In the genomic region with DNA sequence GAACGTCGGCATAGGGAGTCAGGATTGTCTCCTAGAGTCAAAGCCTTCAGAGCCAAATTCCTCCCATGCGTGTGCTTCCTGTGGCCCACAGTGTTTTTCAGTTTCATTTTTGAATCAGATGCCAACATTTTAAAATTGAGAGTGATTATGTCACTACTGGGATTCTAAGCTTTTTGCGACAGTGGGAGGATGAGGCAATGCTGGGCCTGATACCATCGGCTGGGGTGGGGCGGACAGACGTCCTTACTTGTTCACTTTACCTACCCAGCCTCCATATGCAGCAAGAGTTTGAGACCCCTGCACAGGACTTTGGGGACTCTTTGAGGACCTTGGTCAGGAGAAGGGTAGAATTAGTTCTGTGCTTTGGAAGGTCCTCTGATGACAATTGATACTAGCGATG, we compare ENCODE assay signal across 21 cellular contexts. TPM values are rescaled to one million over a fixed set of nuclear protein-coding genes. Genes with fewer than 3 reads are reported as not detected.
A peak's percentile ranks its signal among the peaks of the same experiment; 100 is the strongest.
DNase-seq lines count a peak whose midpoint lies in the region; ATAC-seq and TF ChIP-seq lines count a peak whose summit lies in the region.
"Had no signal": no experiment of that assay in that cellular context is flagged by ENCODE, and none has a peak within 500 bp of the region (broad histone marks: within the 10 kb centered on the region; RNA-seq: fewer than 3 reads in every experiment).

No MANE protein-coding gene starts in this region.

- peaks cover 15% of the 10 kb centered on the region for H3K36me3 Mint-ChIP-seq in WTC11
- H3K36me3 Mint-ChIP-seq: CD8-positive, alpha-beta T cell; natural killer cell treated with Interleukin-12 subunit alpha and Interleukin-12 subunit beta and Interleukin-15 and Interleukin-18, amount 100 ng/mL, for 72 hours had no signal

- no peak overlapping the region; the same call in 1 of the 2 replicates for H3K4me3 Mint-ChIP-seq in WTC11
- H3K4me3 Mint-ChIP-seq: activated B cell treated with CpG ODN at 0.5 μM for 24 hours; activated CD8-positive, alpha-beta T cell treated with anti-CD3 and anti-CD28 coated beads for 36 hours; CD8-positive, alpha-beta T cell; natural killer cell treated with Interleukin-12 subunit alpha and Interleukin-12 subunit beta and Interleukin-15 and Interleukin-18, amount 100 ng/mL, for 72 hours had no signal

- peaks cover 6% of the 10 kb centered on the region for H3K9me3 Mint-ChIP-seq in WTC11
- H3K9me3 Mint-ChIP-seq: activated B cell treated with CpG ODN at 0.5 μM for 24 hours; activated CD8-positive, alpha-beta T cell treated with anti-CD3 and anti-CD28 coated beads for 36 hours; CD8-positive, alpha-beta T cell; natural killer cell treated with Interleukin-12 subunit alpha and Interleukin-12 subunit beta and Interleukin-15 and Interleukin-18, amount 100 ng/mL, for 72 hours had no signal

- CTCF ChIA-PET in WTC11 (lab: Charles Lee) = interaction anchor here (1.1 to 2.1 kb wide), 6 partner anchors 10 to 117 kb away, joined by 3 to 8 read pairs (median 5); no protein-coding TSS in a partner anchor

- ATAC-seq in WTC11 = no peak
- ATAC-seq: activated CD8-positive, alpha-beta T cell treated with anti-CD3 and anti-CD28 coated beads for 36 hours; CD8-positive, alpha-beta T cell had no signal

- in situ Hi-C loops in ACHN (cut with HindIII; ENCODE audit: low pct_ligation_motif_present, low pct_unique_long_range_greater_than_20kb, low sequenced_read_pairs) = no loop called here

- DNase-seq in ACHN = peak; percentile 25
- peak; percentile 30 for DNase-seq in Daoy (ENCODE audit: low read depth)
- no peak for DNase-seq in WTC11 (ENCODE audit: low spot score)
- DNase-seq in mesenteric fat pad (ENCODE audit: low spot score) = peak; percentile 37
- DNase-seq in NCI-H2171 (lab: John Stamatoyannopoulos, UW) = no peak
- no peak for DNase-seq in NCI-H774 (lab: John Stamatoyannopoulos, UW)
- no peak for DNase-seq in NK-92 (lab: John Stamatoyannopoulos, UW; ENCODE audit: unreplicated experiment)
- no peak for DNase-seq in SW480 (ENCODE audit: low spot score)
- DNase-seq: activated B cell treated with CpG ODN at 0.5 μM for 24 hours; activated CD8-positive, alpha-beta T cell treated with anti-CD3 and anti-CD28 coated beads for 36 hours; activated T-cell treated with anti-CD3 and anti-CD28 coated beads for 4 hours; CD8-positive, alpha-beta T cell; dermis blood vessel endothelial cell; DMS153; KG1; NCI-H1694 had no signal

- H3K27ac Mint-ChIP-seq in WTC11 = peak overlapping the region; percentile 94
- H3K27ac Mint-ChIP-seq: activated B cell treated with CpG ODN at 0.5 μM for 24 hours; activated CD8-positive, alpha-beta T cell treated with anti-CD3 and anti-CD28 coated beads for 36 hours; CD8-positive, alpha-beta T cell had no signal

- H3K27me3 Mint-ChIP-seq in WTC11 (ENCODE audit: low read depth) = no peaks in the 10 kb centered on the region; the same call in 1 of the 2 replicates
- H3K27me3 Mint-ChIP-seq: activated CD8-positive, alpha-beta T cell treated with anti-CD3 and anti-CD28 coated beads for 36 hours had no signal

- TF ChIP-seq CTCF in WTC11 (IDR thresholded peaks at IDR 0.05) = no peak

- H3K4me1 Mint-ChIP-seq in WTC11 = peaks cover 55% of the 10 kb centered on the region
- H3K4me1 Mint-ChIP-seq: activated B cell treated with CpG ODN at 0.5 μM for 24 hours had no signal

- POLR2A ChIA-PET in WTC11 (lab: Charles Lee) = no interaction called here

TF ChIP-seq in WTC11, 78 proteins besides CTCF, POLR2A, EP300 and RAD21:
- TF ChIP-seq FOXP1 (CRISPR knock-in tag; IDR thresholded peaks at IDR 0.05; ENCODE audit: borderline replicate concordance) (no peak), KAT7 (CRISPR knock-in tag; IDR thresholded peaks at IDR 0.05; ENCODE audit: borderline replicate concordance) (no peak), FOXJ3 (CRISPR knock-in tag; IDR thresholded peaks at IDR 0.05; ENCODE audit: borderline replicate concordance) (no peak), ELF4 (CRISPR knock-in tag; IDR thresholded peaks at IDR 0.05; ENCODE audit: low read depth) (no peak), TCF7 (CRISPR knock-in tag; IDR thresholded peaks at IDR 0.05; ENCODE audit: low read depth) (no peak), GABPB1 (CRISPR knock-in tag; IDR thresholded peaks at IDR 0.05) (no peak), USF1 (CRISPR knock-in tag; IDR thresholded peaks at IDR 0.05) (no peak)

RNA-seq across cellular contexts. Expression of gene KLHDC7A, which starts 1.2 kb away (rescaled TPM):
- not detected in 2 replicates for total RNA-seq in Daoy (2014; rRNA removed; shearing (Covaris generic))
- 10.9 to 14.3 TPM (median 11.0 TPM) in 3 replicates for total RNA-seq in WTC11 (2021)
- 0.93 TPM for total RNA-seq in mesenteric fat pad
- total RNA-seq: activated B cell treated with CpG ODN at 0.5 μM for 24 hours; activated CD8-positive, alpha-beta T cell treated with anti-CD3 and anti-CD28 coated beads for 36 hours; CD8-positive, alpha-beta T cell; endothelial cell of umbilical vein; sciatic nerve; SK-MEL-5; T-helper 2 cell treated with Interferon-gamma antibody and Interleukin-4, amounts not matched to agents 100 ng/mL and 5 ng/mL, for 36 hours had no signal

Comparison
In these comparisons a context has a peak if more than half of its experiments do, and no peak if none do; other contexts are left out.
1. DNase-seq: peak in ACHN (single experiment), Daoy (single experiment) and mesenteric fat pad (single experiment); none in WTC11 (single experiment), NCI-H2171 (single experiment), NCI-H774 (single experiment), NK-92 (single experiment) and SW480 (single experiment).